ENCODE assay signal across 27 cellular contexts in the genomic region with DNA sequence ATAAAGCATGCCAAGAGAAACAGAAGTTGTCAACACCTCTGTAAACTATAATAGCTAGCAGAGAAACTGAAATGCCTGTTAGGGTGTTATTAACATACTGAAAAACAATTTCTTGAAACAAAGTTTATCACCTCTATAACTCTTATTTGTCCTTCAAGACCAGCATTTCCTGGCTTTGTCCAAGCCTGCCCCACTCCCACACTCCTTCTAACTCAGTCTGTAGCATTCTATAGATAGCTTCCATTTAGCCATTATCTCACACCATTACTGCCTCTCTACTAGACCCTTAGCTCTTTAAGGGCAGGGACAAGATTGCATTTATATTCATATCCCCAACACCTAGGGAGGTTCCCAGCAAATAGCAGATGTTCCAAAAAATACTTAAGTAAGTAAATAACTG.
"Had no signal": no experiment of that assay in that cellular context is flagged by ENCODE, and none has a peak within 500 bp of the region (broad histone marks: within the 10 kb centered on the region; RNA-seq: fewer than 3 reads in every experiment).

No MANE protein-coding gene starts in this region.

- H3K36me3 Mint-ChIP-seq: activated naive CD4-positive, alpha-beta T cell treated with anti-CD3 and anti-CD28 coated beads, Interleukin-2, amount 50 U/mL, for 72 hours had no signal

- H3K27ac Mint-ChIP-seq: activated CD4-positive, alpha-beta T cell treated with anti-CD3 and anti-CD28 coated beads, Interleukin-2, amount 10 ng/mL, durations not matched to agents 24 days and 14 days; activated CD8-positive, alpha-beta T cell treated with anti-CD3 and anti-CD28 coated beads for 36 hours; activated naive CD4-positive, alpha-beta T cell treated with anti-CD3 and anti-CD28 coated beads for 36 hours; activated naive CD4-positive, alpha-beta T cell treated with anti-CD3 and anti-CD28 coated beads, Interleukin-2, amount 50 U/mL, for 72 hours; activated T-cell treated with anti-CD3 and anti-CD28 coated beads, Interleukin-2, amount 50 U/mL, for 24 hours; activated T-helper 2 cell treated with anti-CD3 and anti-CD28 coated beads, Interferon-gamma antibody, Interleukin-2, Interleukin-4, amounts not matched to agents 10 μg/mL and 5 μg/mL and 100 μg/mL, durations not matched to agents 14 hours and 24 hours and 36 hours; T-helper 1 cell treated with Interleukin-12 subunit alpha and Interleukin-12 subunit beta and Interleukin-4 antibody, amounts not matched to agents 30 μg/mL and 1 μg/mL, for 36 hours; T-helper 2 cell treated with Interferon-gamma antibody and Interleukin-4, amounts not matched to agents 5 μg/mL and 100 μg/mL, for 36 hours had no signal

- H3K27me3 ChIP-seq: brain microvascular endothelial cell, Peyer's patch, SJSA1 had no signal

- H3K4me3 ChIP-seq: Peyer's patch, SJSA1 had no signal

- H3K4me3 Mint-ChIP-seq: activated CD4-positive, alpha-beta T cell treated with anti-CD3 and anti-CD28 coated beads, Interleukin-2, amount 10 ng/mL, durations not matched to agents 24 days and 14 days; activated CD8-positive, alpha-beta T cell treated with anti-CD3 and anti-CD28 coated beads for 36 hours; activated naive CD4-positive, alpha-beta T cell treated with anti-CD3 and anti-CD28 coated beads for 36 hours; activated T-cell treated with anti-CD3 and anti-CD28 coated beads, Interleukin-2, amount 50 U/mL, for 24 hours; T-helper 1 cell treated with Interleukin-12 subunit alpha and Interleukin-12 subunit beta and Interleukin-4 antibody, amounts not matched to agents 30 μg/mL and 1 μg/mL, for 36 hours; T-helper 2 cell treated with Interferon-gamma antibody and Interleukin-4, amounts not matched to agents 5 μg/mL and 100 μg/mL, for 36 hours had no signal

- H3K9me3 ChIP-seq: Peyer's patch, SJSA1, SK-N-SH had no signal

- DNase-seq: activated CD4-positive, alpha-beta T cell treated with anti-CD3 and anti-CD28 coated beads, Interleukin-2, amount 10 ng/mL, durations not matched to agents 24 days and 14 days; activated CD4-positive, alpha-beta T cell treated with anti-CD3 and anti-CD28 coated beads, Interleukin-2, amount 50 U/mL, for 4 hours; activated CD8-positive, alpha-beta T cell treated with anti-CD3 and anti-CD28 coated beads for 36 hours; activated gamma-delta T cell; activated naive CD4-positive, alpha-beta T cell treated with anti-CD3 and anti-CD28 coated beads for 36 hours; activated T-cell treated with anti-CD3 and anti-CD28 coated beads, Interleukin-2, amount 50 U/mL, for 24 hours; anterior cingulate cortex; brain microvascular endothelial cell; NCI-H1105; NCI-H1417 treated with DMSO at 0.1 percent for 48 hours; NCI-H187 treated with DMSO at 0.1 percent for 48 hours; NCI-H2081; NCI-H345; NCI-H526; NCI-H748 treated with DMSO at 0.1 percent for 48 hours; NK-92 treated with Interleukin-12 subunit alpha and Interleukin-12 subunit beta, amount 100 ng/mL, for 24 hours; PC-3; Peyer's patch; RPMI8226; SHP77 treated with DMSO at 0.1 percent for 48 hours; SK-N-SH had no signal

- H3K9me3 Mint-ChIP-seq: activated CD4-positive, alpha-beta T cell treated with anti-CD3 and anti-CD28 coated beads, Interleukin-2, amount 10 ng/mL, durations not matched to agents 24 days and 14 days; activated CD8-positive, alpha-beta T cell treated with anti-CD3 and anti-CD28 coated beads for 36 hours; activated naive CD4-positive, alpha-beta T cell treated with anti-CD3 and anti-CD28 coated beads for 36 hours; activated naive CD4-positive, alpha-beta T cell treated with anti-CD3 and anti-CD28 coated beads, Interleukin-2, amount 50 U/mL, for 72 hours; activated T-cell treated with anti-CD3 and anti-CD28 coated beads, Interleukin-2, amount 50 U/mL, for 24 hours; activated T-helper 2 cell treated with anti-CD3 and anti-CD28 coated beads, Interferon-gamma antibody, Interleukin-2, Interleukin-4, amounts not matched to agents 10 μg/mL and 5 μg/mL and 100 μg/mL, durations not matched to agents 14 hours and 24 hours and 36 hours; T-helper 1 cell treated with Interleukin-12 subunit alpha and Interleukin-12 subunit beta and Interleukin-4 antibody, amounts not matched to agents 30 μg/mL and 1 μg/mL, for 36 hours; T-helper 2 cell treated with Interferon-gamma antibody and Interleukin-4, amounts not matched to agents 5 μg/mL and 100 μg/mL, for 36 hours had no signal

- H3K4me1 Mint-ChIP-seq: activated CD4-positive, alpha-beta T cell treated with anti-CD3 and anti-CD28 coated beads, Interleukin-2, amount 10 ng/mL, durations not matched to agents 24 days and 14 days had no signal

- H3K4me2 ChIP-seq: SK-N-SH had no signal

- FAIRE-seq: TTC549 had no signal

- H3K27ac ChIP-seq: brain microvascular endothelial cell, Peyer's patch, SJSA1 had no signal

- H3K9ac ChIP-seq: SK-N-SH had no signal

- H3K27me3 Mint-ChIP-seq: activated CD4-positive, alpha-beta T cell treated with anti-CD3 and anti-CD28 coated beads, Interleukin-2, amount 10 ng/mL, durations not matched to agents 24 days and 14 days; activated CD8-positive, alpha-beta T cell treated with anti-CD3 and anti-CD28 coated beads for 36 hours; activated T-cell treated with anti-CD3 and anti-CD28 coated beads, Interleukin-2, amount 50 U/mL, for 24 hours had no signal

- H3K4me1 ChIP-seq: Peyer's patch, SJSA1 had no signal
